14 cellular contexts compared by ENCODE assay signal in the genomic region with DNA sequence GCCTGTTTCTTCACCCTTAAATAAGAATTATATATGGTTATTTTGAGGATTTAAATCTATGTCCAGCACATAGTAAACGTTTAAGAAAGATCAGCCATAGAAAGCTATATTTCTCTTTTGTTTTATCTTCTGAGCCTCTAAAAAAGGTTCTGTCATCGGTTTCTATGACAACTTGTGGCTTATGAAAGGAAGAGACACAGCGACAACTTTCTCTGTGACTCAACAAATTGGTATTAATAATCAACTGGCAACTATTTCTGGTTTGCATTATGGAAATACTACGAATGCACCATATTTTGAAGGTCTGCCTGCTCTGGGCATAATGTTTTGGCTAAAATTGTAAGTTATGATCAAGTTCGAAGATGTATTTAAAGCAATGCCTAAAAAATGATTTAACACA.
DNase-seq lines count a peak whose midpoint lies in the region; ATAC-seq, FAIRE-seq and TF ChIP-seq lines count a peak whose summit lies in the region.
"Had no signal": no experiment of that assay in that cellular context is flagged by ENCODE, and none has a peak within 500 bp of the region (broad histone marks: within the 10 kb centered on the region; RNA-seq: fewer than 3 reads in every experiment).

No MANE protein-coding gene starts in this region.

- H3K9me3 ChIP-seq in breast epithelium (no peaks in the 10 kb centered on the region), lower lobe of right lung (no peaks in the 10 kb centered on the region)

- no peak for TF ChIP-seq POLR2A in breast epithelium (IDR thresholded peaks at IDR 0.05)

- no peak for FAIRE-seq in HTR-8/SVneo (lab: Jason Lieb, UNC)

- ATAC-seq in GM18909 (IDR thresholded peaks at IDR 0.05; ENCODE audit: poor library complexity, unreplicated experiment) (peak; percentile 97), HG02642 (IDR thresholded peaks at IDR 0.05; ENCODE audit: poor library complexity, unreplicated experiment) (peak; percentile 79), lower lobe of right lung (no peak)
- ATAC-seq: naive thymus-derived CD8-positive, alpha-beta T cell had no signal

- in situ Hi-C loops in ACHN (cut with HindIII; ENCODE audit: low pct_ligation_motif_present, low pct_unique_long_range_greater_than_20kb, low sequenced_read_pairs) = no loop called here

- H3K27ac ChIP-seq in breast epithelium (no peak overlapping the region), lower lobe of right lung (no peak overlapping the region)
- H3K27ac ChIP-seq: KMS-11 had no signal

- H3K27me3 ChIP-seq in breast epithelium = no peaks in the 10 kb centered on the region
- no peaks in the 10 kb centered on the region for H3K27me3 ChIP-seq in lower lobe of right lung (ENCODE audit: low read depth)

- no peak overlapping the region for H3K4me3 ChIP-seq in breast epithelium
- no peak overlapping the region for H3K4me3 ChIP-seq in lower lobe of right lung

- no peaks in the 10 kb centered on the region for H3K36me3 ChIP-seq in breast epithelium
- H3K36me3 ChIP-seq in lower lobe of right lung = no peaks in the 10 kb centered on the region

- intact Hi-C loops in breast epithelium (cut with DNase I; ENCODE audit: low total_unique reads) (no loop called here), lower lobe of right lung (cut with DNase I) (no loop called here)

- TF ChIP-seq CTCF in breast epithelium (IDR thresholded peaks at IDR 0.05) (no peak), lower lobe of right lung (IDR thresholded peaks at IDR 0.05) (no peak)

- no peaks in the 10 kb centered on the region for H3K4me1 ChIP-seq in breast epithelium
- H3K4me1 ChIP-seq in lower lobe of right lung = no peaks in the 10 kb centered on the region

- DNase-seq in HTR-8/SVneo (ENCODE audit: insufficient read length, low spot score) (peak; percentile 13), non-pigmented ciliary epithelial cell (ENCODE audit: low read depth) (peak; percentile 36), ACHN (no peak), NCI-H1930 (lab: John Stamatoyannopoulos, UW) (no peak), breast epithelium (ENCODE audit: low spot score in 2 of 2) (no peak), lower lobe of right lung (no peak)
- DNase-seq: activated CD4-positive, alpha-beta T cell treated with anti-CD3 and anti-CD28 coated beads for 4 hours; amniotic stem cell; glutamatergic neuron; naive thymus-derived CD8-positive, alpha-beta T cell; OCI-M1 had no signal

Comparison
In these comparisons a context has a peak if more than half of its experiments do, and no peak if none do; other contexts are left out.
1. ATAC-seq: peak in GM18909 (single experiment) and HG02642 (single experiment); none in lower lobe of right lung (0 of 2).
2. DNase-seq: peak in HTR-8/SVneo (single experiment) and non-pigmented ciliary epithelial cell (single experiment); none in ACHN (single experiment), NCI-H1930 (0 of 2), breast epithelium (0 of 2) and lower lobe of right lung (single experiment).